In genomic region chr21:33924766-33925100, GRCh38 we compare ENCODE assay signal across 11 cellular contexts. TPM values are rescaled to one million over a fixed set of nuclear protein-coding genes. Genes with fewer than 3 reads are reported as not detected.
DNase-seq lines count a peak whose midpoint lies in the region; ATAC-seq and TF ChIP-seq lines count a peak whose summit lies in the region.
"Had no signal": no experiment of that assay in that cellular context is flagged by ENCODE, and none has a peak within 500 bp of the region (broad histone marks: within the 10 kb centered on the region; RNA-seq: fewer than 3 reads in every experiment).

No MANE protein-coding gene starts in this region.

- H3K4me2 ChIP-seq in SK-N-SH: no peak overlapping the region

- H3K27ac Mint-ChIP-seq in MCF 10A (ENCODE audit: low read depth, unreplicated experiment): peak overlapping the region; percentile 53
- H3K27ac Mint-ChIP-seq: activated naive CD8-positive, alpha-beta T cell treated with anti-CD3 and anti-CD28 coated beads for 36 hours had no signal

- 92% methylated on average over 2 of the region's 3 CpGs for WGBS in SK-N-SH (ENCODE audit: low lambda C conversion rate)

- no peaks in the 10 kb centered on the region for H3K79me2 ChIP-seq in SK-N-SH (ENCODE audit: insufficient read depth)

- H3K9ac ChIP-seq in SK-N-SH: no peak overlapping the region

- no peak overlapping the region for H2AFZ ChIP-seq in SK-N-SH (ENCODE audit: low read depth)
- H2AFZ ChIP-seq: PC-9 had no signal

- no peak for TF ChIP-seq EP300 in SK-N-SH (IDR thresholded peaks at IDR 0.05; ENCODE audit: borderline replicate concordance in 1 of 2, low read depth in 1 of 2, low read length in 1 of 2)

- H3K27ac ChIP-seq in breast epithelium (no peak overlapping the region), SK-N-SH (ENCODE audit: low read depth in 2 of 2, low read length in 1 of 2) (no peak overlapping the region; a peak in 1 of 4 replicates), vagina (peak overlapping the region; percentile 71)
- H3K27ac ChIP-seq: PC-9 had no signal

- peaks cover 6% of the 10 kb centered on the region for H3K4me1 Mint-ChIP-seq in MCF 10A (ENCODE audit: insufficient read depth, unreplicated experiment)

- no peaks in the 10 kb centered on the region for H3K36me3 Mint-ChIP-seq in MCF 10A (ENCODE audit: insufficient read depth, unreplicated experiment)
- H3K36me3 Mint-ChIP-seq: activated naive CD8-positive, alpha-beta T cell treated with anti-CD3 and anti-CD28 coated beads for 36 hours had no signal

- H3K27me3 Mint-ChIP-seq in MCF 10A (ENCODE audit: insufficient read depth, unreplicated experiment): no peaks in the 10 kb centered on the region
- H3K27me3 Mint-ChIP-seq: activated CD4-positive, alpha-beta T cell treated with anti-CD3 and anti-CD28 coated beads for 36 hours had no signal

- TF ChIP-seq CTCF in MCF 10A (IDR thresholded peaks at IDR 0.05; ENCODE audit: unreplicated experiment) (no peak), breast epithelium (IDR thresholded peaks at IDR 0.05) (no peak), SK-N-SH (IDR thresholded peaks at IDR 0.05) (no peak), vagina (IDR thresholded peaks at IDR 0.05) (no peak)

- peak; percentile 62 for DNase-seq in MCF 10A (ENCODE audit: unreplicated experiment)
- no peak for DNase-seq in breast epithelium (ENCODE audit: low spot score in 2 of 2)
- DNase-seq in SK-N-SH: peak; percentile 32
- peak in 1 of 2 donors; percentile 32 for DNase-seq in left colon
- DNase-seq in vagina (ENCODE audit: extremely low spot score in 2 of 2): no peak
- DNase-seq in retina: no peak
- DNase-seq: activated CD4-positive, alpha-beta T cell treated with anti-CD3 and anti-CD28 coated beads for 36 hours had no signal

- H3K9me3 ChIP-seq in breast epithelium: no peaks in the 10 kb centered on the region
- H3K9me3 ChIP-seq in SK-N-SH: no peaks in the 10 kb centered on the region
- no peaks in the 10 kb centered on the region for H3K9me3 ChIP-seq in vagina

- 0 out of 2 replicates have a peak, but pooled peaks have one; percentile 2 for TF ChIP-seq RAD21 in SK-N-SH (IDR thresholded peaks at IDR 0.05; ENCODE audit: low read length)

- H3F3A ChIP-seq in SK-N-SH (replicated peaks; ENCODE audit: insufficient read depth): no peaks in the 10 kb centered on the region

- no TSS peak for BruUV-seq in MCF 10A (replicated peaks; lab: Mats Ljungman, UMichigan)

- ATAC-seq in left colon (peak; percentile 66), HG02642 (IDR thresholded peaks at IDR 0.05; ENCODE audit: poor library complexity, unreplicated experiment) (no peak), GM19328 (IDR thresholded peaks at IDR 0.05; ENCODE audit: unreplicated experiment) (no peak)

- H3K9me3 Mint-ChIP-seq in MCF 10A (ENCODE audit: unreplicated experiment): no peaks in the 10 kb centered on the region

- no peak overlapping the region for H3K4me3 Mint-ChIP-seq in MCF 10A (ENCODE audit: unreplicated experiment)
- H3K4me3 Mint-ChIP-seq: activated CD4-positive, alpha-beta T cell treated with anti-CD3 and anti-CD28 coated beads for 36 hours; activated naive CD8-positive, alpha-beta T cell treated with anti-CD3 and anti-CD28 coated beads for 36 hours had no signal

- intact Hi-C loops in MCF 10A (cut with micrococcal nuclease): loop anchor here (2.0 kb wide), 5 partner anchors 52 to 424 kb away; no protein-coding TSS in a partner anchor
- intact Hi-C loops in breast epithelium (cut with DNase I; ENCODE audit: low total_unique reads): loop anchor here (2.0 kb wide), 1 partner anchor 424 kb away; no protein-coding TSS in a partner anchor
- intact Hi-C loops in left colon (cut with DNase I, micrococcal nuclease): loop anchor here in 1 of 2 donors (5.0 kb wide), 1 partner anchor 423 kb away; no protein-coding TSS in a partner anchor
- intact Hi-C loops in vagina (cut with DNase I): no loop called here

- POLR2A ChIA-PET in MCF 10A (lab: Yijun Ruan, JAX) (interaction anchor here (0.6 to 3.7 kb wide), 10 partner anchors 8 to 428 kb away, joined by 3 to 27 read pairs (median 6); partner anchors contain the start of genes ATP5PO, MRPS6 and SLC5A3), SK-N-SH (lab: Yijun Ruan, JAX) (no interaction called here)

- H3K4me1 ChIP-seq in breast epithelium: peaks cover 0 to 11% of the 10 kb centered on the region in 2 donors
- H3K4me1 ChIP-seq in SK-N-SH (ENCODE audit: control insufficient read depth in 1 of 2, insufficient read depth in 2 of 2, low read depth in 1 of 2, low read length in 1 of 2): peaks cover 5 to 10% of the 10 kb centered on the region in 2 experiments; a peak in 1 of 4 replicates
- H3K4me1 ChIP-seq in vagina: peaks cover 7% of the 10 kb centered on the region

- CTCF ChIA-PET in MCF 10A (lab: Yijun Ruan, JAX): interaction anchor here (0.6 to 8.6 kb wide), 40 partner anchors 8 to 783 kb away, joined by 3 to 237 read pairs (median 5); partner anchors contain the start of genes MRPS6 and SLC5A3
- CTCF ChIA-PET in SK-N-SH (lab: Yijun Ruan, JAX): interaction anchor here (0.6 to 4.4 kb wide), 50 partner anchors 8 to 717 kb away, joined by 3 to 407 read pairs (median 6); partner anchors contain the start of genes ATP5PO, MRPS6 and SLC5A3

- H3K4me3 ChIP-seq in breast epithelium: no peak overlapping the region
- no peak overlapping the region for H3K4me3 ChIP-seq in SK-N-SH (ENCODE audit: low read depth in 2 of 2, low read length in 1 of 2)
- no peak overlapping the region for H3K4me3 ChIP-seq in vagina
- H3K4me3 ChIP-seq: PC-9 had no signal

- H4K20me1 ChIP-seq in SK-N-SH (ENCODE audit: insufficient read depth): no peaks in the 10 kb centered on the region

- H3K9me2 ChIP-seq in SK-N-SH: no peaks in the 10 kb centered on the region

- H3K36me3 ChIP-seq in breast epithelium (no peaks in the 10 kb centered on the region), SK-N-SH (replicated peaks in 1 of 2; ENCODE audit: control insufficient read depth in 1 of 2, insufficient read depth in 2 of 2, low read length in 1 of 2) (no peaks in the 10 kb centered on the region), vagina (no peaks in the 10 kb centered on the region)

- no peaks in the 10 kb centered on the region for H3K27me3 ChIP-seq in breast epithelium
- H3K27me3 ChIP-seq in SK-N-SH (ENCODE audit: insufficient read depth): no peaks in the 10 kb centered on the region
- H3K27me3 ChIP-seq in vagina: no peaks in the 10 kb centered on the region

- no peak for TF ChIP-seq POLR2A in breast epithelium (IDR thresholded peaks at IDR 0.05)
- no peak for TF ChIP-seq POLR2A in vagina (IDR thresholded peaks at IDR 0.05)

TF ChIP-seq in SK-N-SH, 30 proteins besides CTCF, POLR2A, EP300 and RAD21:
- TF ChIP-seq SMC3 (IDR thresholded peaks at IDR 0.05; ENCODE audit: low read depth, low read length) (no peak), USF1 (IDR thresholded peaks at IDR 0.05; ENCODE audit: borderline replicate concordance, low read depth) (no peak), RCOR1 (IDR thresholded peaks at IDR 0.05; ENCODE audit: low read length) (no peak), SIN3A (IDR thresholded peaks at IDR 0.05; ENCODE audit: borderline replicate concordance, low read depth, low read length) (no peak), MXI1 (IDR thresholded peaks at IDR 0.05; ENCODE audit: low read depth, low read length) (no peak), FOSL2 (IDR thresholded peaks at IDR 0.05; ENCODE audit: borderline replicate concordance, low read depth) (no peak), MEF2A (IDR thresholded peaks at IDR 0.05; ENCODE audit: borderline replicate concordance, low read depth) (no peak), TCF12 (IDR thresholded peaks at IDR 0.05) (no peak), ELF1 (IDR thresholded peaks at IDR 0.05) (no peak), CHD2 (IDR thresholded peaks at IDR 0.05; ENCODE audit: low read length, partially characterized antibody) (no peak), TAF1 (IDR thresholded peaks at IDR 0.05; ENCODE audit: borderline replicate concordance, low read depth, low read length) (no peak), GATA2 (CRISPR knock-in tag; IDR thresholded peaks at IDR 0.05) (no peak), JUND (IDR thresholded peaks at IDR 0.05) (no peak), ZBTB33 (IDR thresholded peaks at IDR 0.05; ENCODE audit: borderline replicate concordance, low read depth) (no peak), RXRA (IDR thresholded peaks at IDR 0.05; ENCODE audit: borderline replicate concordance, low read depth) (no peak), MAX (IDR thresholded peaks at IDR 0.05; ENCODE audit: low read depth) (no peak), NFIC (IDR thresholded peaks at IDR 0.05; ENCODE audit: borderline replicate concordance) (no peak)
TF ChIP-seq in SK-N-SH: peak in this region for 0.

RNA-seq across cellular contexts. Expression of gene ATP5PO, which starts 9.1 kb away (rescaled TPM):
- 147 and 196 TPM in 2 replicates for total RNA-seq in MCF 10A (2022)
- 100 to 1,000 TPM; 161 to 234 (median 170) TPM for total RNA-seq in breast epithelium
- polyA plus RNA-seq in SK-N-SH (2012; rRNA removed): 148 and 167 TPM in 2 replicates
- 191 and 217 TPM in 2 replicates for polyA plus RNA-seq in SK-N-SH (2012; cell fraction: cytosol; rRNA removed)
- polyA plus RNA-seq in SK-N-SH (2012; cell fraction: nucleus; rRNA removed): 53.4 and 58.6 TPM in 2 replicates
- 100 to 1,000 TPM; 262 to 348 TPM for total RNA-seq in left colon
- total RNA-seq in vagina: 133 TPM

Comparison
In these comparisons a context has a peak if more than half of its experiments do, and no peak if none do; other contexts are left out.
1. DNase-seq: peak in MCF 10A (single experiment) and SK-N-SH (single experiment); none in breast epithelium (0 of 2), vagina (0 of 2) and retina (single experiment).